In the genomic region with DNA sequence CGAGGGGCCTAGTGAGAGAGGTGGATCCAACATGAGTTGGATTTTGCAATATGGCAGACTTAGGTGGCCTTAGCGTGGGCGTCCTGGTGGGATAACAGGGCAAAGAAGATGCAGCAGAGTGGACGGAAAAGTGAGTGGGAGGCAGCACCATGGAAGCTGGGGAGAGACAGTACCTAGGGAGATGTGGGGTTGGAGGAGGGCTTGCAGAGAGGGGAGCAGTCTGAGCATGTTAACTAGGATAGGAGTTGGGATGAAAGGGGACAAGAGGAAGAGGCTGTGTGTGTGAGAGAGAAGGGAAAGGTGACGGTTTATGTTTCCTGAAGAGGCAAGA, we compare ENCODE assay signal across 27 cellular contexts.
"Had no signal": no experiment of that assay in that cellular context is flagged by ENCODE, and none has a peak within 500 bp of the region (broad histone marks: within the 10 kb centered on the region; RNA-seq: fewer than 3 reads in every experiment).

No MANE protein-coding gene starts in this region.

- H3K4me3 ChIP-seq: stomach, suprapubic skin, testis, thoracic aorta, thyroid gland, tibial artery, tibial nerve, transverse colon, upper lobe of left lung, upper lobe of right lung, uterus, vagina had no signal

- H3K9me3 ChIP-seq: stomach, suprapubic skin, testis, thoracic aorta, thyroid gland, tibial artery, tibial nerve, transverse colon, upper lobe of left lung, upper lobe of right lung, uterus, vagina had no signal

- DNase-seq: stimulated activated CD4-positive, alpha-beta T cell treated with anti-CD3 and anti-CD28 coated beads, Interleukin-2, amount 100 ng/mL, for 48 hours; stimulated activated CD4-positive, alpha-beta T cell treated with anti-CD3 and anti-CD28 coated beads, Interleukin-4, amount 100 ng/mL, for 1 hour; stimulated activated CD4-positive, alpha-beta T cell treated with anti-CD3 and anti-CD28 coated beads, Interleukin-4, amount 100 ng/mL, for 24 hours; stimulated activated CD4-positive, alpha-beta T cell treated with anti-CD3 and anti-CD28 coated beads, Interleukin-4, amount 100 ng/mL, for 4 hours; stimulated activated CD8-positive, alpha-beta memory T cell treated with anti-CD3 and anti-CD28 coated beads, Interleukin-4, amount 100 ng/mL, for 48 hours; stimulated activated naive B cell treated with anti-CD40 and anti-IgM and Interleukin-4, amounts not matched to agents 10 μg/mL and 1 μg/mL and 100 μg/mL, for 72 hours; stimulated activated naive CD4-positive, alpha-beta T cell; stimulated activated naive CD4-positive, alpha-beta T cell treated with Interleukin-2 at 50 U/mL for 16 hours; stimulated activated naive CD8-positive, alpha-beta T cell treated with anti-CD3 and anti-CD28 coated beads, Interleukin-15, amount 100 ng/mL, for 72 hours; stimulated activated naive CD8-positive, alpha-beta T cell treated with anti-CD3 and anti-CD28 coated beads, Interleukin-15, Interleukin-2, amounts not matched to agents 100 U/mL and 50 U/mL, for 24 hours; stomach; substantia nigra; testis; thyroid gland; tibial artery; transverse colon; trophoblast cell; upper lobe of left lung; upper lobe of right lung had no signal

- H3K36me3 ChIP-seq: stomach, suprapubic skin, thoracic aorta, thyroid gland, tibial artery, tibial nerve, transverse colon, upper lobe of left lung, upper lobe of right lung, uterus, vagina had no signal

- H3K4me1 ChIP-seq: thyroid gland, tibial artery, upper lobe of left lung, upper lobe of right lung, uterus had no signal

- FAIRE-seq: urothelium cell line had no signal

- ATAC-seq: stimulated activated effector memory CD8-positive, alpha-beta T cell treated with anti-CD3 and anti-CD28 coated beads, Interleukin-12 subunit alpha, Interleukin-12 subunit beta, amount 100 ng/mL, for 72 hours; stimulated activated memory B cell treated with anti-CD40 and anti-IgM and Interleukin-4, amounts not matched to agents 10 μg/mL and 1 μg/mL and 100 μg/mL, for 72 hours; stimulated activated naive B cell treated with anti-CD40 and anti-IgM and Interleukin-4, amounts not matched to agents 10 μg/mL and 1 μg/mL and 100 μg/mL, for 72 hours; stimulated activated naive CD8-positive, alpha-beta T cell treated with anti-CD3 and anti-CD28 coated beads, Interleukin-15, amount 100 ng/mL, for 72 hours; stimulated activated naive CD8-positive, alpha-beta T cell treated with anti-CD3 and anti-CD28 coated beads, Interleukin-15, Interleukin-2, amounts not matched to agents 100 U/mL and 50 U/mL, for 24 hours; upper lobe of right lung had no signal

- H3K27me3 ChIP-seq: stomach, suprapubic skin, testis, thyroid gland, tibial artery, tibial nerve, transverse colon, upper lobe of left lung, upper lobe of right lung, uterus, vagina had no signal

- H3K27ac ChIP-seq: stomach, suprapubic skin, testis, thoracic aorta, thyroid gland, tibial artery, tibial nerve, transverse colon, upper lobe of left lung, upper lobe of right lung, uterus, vagina had no signal
